Comparison of ENCODE assay signal across 1 cellular context in the genomic region with DNA sequence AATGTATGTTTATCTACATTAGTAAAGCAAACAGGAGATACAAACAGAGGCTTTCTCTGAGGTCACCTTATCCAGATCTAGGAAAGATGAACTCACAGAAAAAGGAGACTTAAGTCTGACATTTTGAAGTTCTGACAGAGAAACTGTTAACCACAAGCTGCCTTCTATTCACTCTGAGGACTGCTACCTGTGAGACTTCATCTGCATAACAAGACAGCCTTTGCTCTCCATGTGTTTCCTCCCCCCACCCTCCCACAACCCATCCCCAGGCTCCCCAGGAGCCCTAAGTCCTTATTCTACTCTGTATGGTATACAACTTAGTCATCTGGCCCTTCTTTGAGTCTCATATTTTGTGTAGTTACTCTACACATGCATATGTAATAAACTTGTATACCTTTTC.
TF ChIP-seq lines count a peak whose summit lies in the region.

No MANE protein-coding gene starts in this region.

TF ChIP-seq in H1, 55 proteins besides CTCF, POLR2A, EP300 and RAD21:
- no peak for TF ChIP-seq SIRT6 (IDR thresholded peaks at IDR 0.05; ENCODE audit: low read length)
- TF ChIP-seq HDAC6 (IDR thresholded peaks at IDR 0.05; ENCODE audit: low read depth, low read length), result no peak
- TF ChIP-seq, protein P1, sequence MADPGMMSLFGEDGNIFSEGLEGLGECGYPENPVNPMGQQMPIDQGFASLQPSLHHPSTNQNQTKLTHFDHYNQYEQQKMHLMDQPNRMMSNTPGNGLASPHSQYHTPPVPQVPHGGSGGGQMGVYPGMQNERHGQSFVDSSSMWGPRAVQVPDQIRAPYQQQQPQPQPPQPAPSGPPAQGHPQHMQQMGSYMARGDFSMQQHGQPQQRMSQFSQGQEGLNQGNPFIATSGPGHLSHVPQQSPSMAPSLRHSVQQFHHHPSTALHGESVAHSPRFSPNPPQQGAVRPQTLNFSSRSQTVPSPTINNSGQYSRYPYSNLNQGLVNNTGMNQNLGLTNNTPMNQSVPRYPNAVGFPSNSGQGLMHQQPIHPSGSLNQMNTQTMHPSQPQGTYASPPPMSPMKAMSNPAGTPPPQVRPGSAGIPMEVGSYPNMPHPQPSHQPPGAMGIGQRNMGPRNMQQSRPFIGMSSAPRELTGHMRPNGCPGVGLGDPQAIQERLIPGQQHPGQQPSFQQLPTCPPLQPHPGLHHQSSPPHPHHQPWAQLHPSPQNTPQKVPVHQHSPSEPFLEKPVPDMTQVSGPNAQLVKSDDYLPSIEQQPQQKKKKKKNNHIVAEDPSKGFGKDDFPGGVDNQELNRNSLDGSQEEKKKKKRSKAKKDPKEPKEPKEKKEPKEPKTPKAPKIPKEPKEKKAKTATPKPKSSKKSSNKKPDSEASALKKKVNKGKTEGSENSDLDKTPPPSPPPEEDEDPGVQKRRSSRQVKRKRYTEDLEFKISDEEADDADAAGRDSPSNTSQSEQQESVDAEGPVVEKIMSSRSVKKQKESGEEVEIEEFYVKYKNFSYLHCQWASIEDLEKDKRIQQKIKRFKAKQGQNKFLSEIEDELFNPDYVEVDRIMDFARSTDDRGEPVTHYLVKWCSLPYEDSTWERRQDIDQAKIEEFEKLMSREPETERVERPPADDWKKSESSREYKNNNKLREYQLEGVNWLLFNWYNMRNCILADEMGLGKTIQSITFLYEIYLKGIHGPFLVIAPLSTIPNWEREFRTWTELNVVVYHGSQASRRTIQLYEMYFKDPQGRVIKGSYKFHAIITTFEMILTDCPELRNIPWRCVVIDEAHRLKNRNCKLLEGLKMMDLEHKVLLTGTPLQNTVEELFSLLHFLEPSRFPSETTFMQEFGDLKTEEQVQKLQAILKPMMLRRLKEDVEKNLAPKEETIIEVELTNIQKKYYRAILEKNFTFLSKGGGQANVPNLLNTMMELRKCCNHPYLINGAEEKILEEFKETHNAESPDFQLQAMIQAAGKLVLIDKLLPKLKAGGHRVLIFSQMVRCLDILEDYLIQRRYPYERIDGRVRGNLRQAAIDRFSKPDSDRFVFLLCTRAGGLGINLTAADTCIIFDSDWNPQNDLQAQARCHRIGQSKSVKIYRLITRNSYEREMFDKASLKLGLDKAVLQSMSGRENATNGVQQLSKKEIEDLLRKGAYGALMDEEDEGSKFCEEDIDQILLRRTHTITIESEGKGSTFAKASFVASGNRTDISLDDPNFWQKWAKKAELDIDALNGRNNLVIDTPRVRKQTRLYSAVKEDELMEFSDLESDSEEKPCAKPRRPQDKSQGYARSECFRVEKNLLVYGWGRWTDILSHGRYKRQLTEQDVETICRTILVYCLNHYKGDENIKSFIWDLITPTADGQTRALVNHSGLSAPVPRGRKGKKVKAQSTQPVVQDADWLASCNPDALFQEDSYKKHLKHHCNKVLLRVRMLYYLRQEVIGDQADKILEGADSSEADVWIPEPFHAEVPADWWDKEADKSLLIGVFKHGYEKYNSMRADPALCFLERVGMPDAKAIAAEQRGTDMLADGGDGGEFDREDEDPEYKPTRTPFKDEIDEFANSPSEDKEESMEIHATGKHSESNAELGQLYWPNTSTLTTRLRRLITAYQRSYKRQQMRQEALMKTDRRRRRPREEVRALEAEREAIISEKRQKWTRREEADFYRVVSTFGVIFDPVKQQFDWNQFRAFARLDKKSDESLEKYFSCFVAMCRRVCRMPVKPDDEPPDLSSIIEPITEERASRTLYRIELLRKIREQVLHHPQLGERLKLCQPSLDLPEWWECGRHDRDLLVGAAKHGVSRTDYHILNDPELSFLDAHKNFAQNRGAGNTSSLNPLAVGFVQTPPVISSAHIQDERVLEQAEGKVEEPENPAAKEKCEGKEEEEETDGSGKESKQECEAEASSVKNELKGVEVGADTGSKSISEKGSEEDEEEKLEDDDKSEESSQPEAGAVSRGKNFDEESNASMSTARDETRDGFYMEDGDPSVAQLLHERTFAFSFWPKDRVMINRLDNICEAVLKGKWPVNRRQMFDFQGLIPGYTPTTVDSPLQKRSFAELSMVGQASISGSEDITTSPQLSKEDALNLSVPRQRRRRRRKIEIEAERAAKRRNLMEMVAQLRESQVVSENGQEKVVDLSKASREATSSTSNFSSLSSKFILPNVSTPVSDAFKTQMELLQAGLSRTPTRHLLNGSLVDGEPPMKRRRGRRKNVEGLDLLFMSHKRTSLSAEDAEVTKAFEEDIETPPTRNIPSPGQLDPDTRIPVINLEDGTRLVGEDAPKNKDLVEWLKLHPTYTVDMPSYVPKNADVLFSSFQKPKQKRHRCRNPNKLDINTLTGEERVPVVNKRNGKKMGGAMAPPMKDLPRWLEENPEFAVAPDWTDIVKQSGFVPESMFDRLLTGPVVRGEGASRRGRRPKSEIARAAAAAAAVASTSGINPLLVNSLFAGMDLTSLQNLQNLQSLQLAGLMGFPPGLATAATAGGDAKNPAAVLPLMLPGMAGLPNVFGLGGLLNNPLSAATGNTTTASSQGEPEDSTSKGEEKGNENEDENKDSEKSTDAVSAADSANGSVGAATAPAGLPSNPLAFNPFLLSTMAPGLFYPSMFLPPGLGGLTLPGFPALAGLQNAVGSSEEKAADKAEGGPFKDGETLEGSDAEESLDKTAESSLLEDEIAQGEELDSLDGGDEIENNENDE (IDR thresholded peaks at IDR 0.05; ENCODE audit: insufficient replicate concordance, low read length), result peak; percentile 24
- no peak for TF ChIP-seq SIN3A (conservative IDR thresholded peaks at IDR 0.05 in 1 of 2, IDR thresholded peaks at IDR 0.05 in 1 of 2; ENCODE audit: low read depth in 1 of 2, low read length in 2 of 2)
- TF ChIP-seq EGR1 (IDR thresholded peaks at IDR 0.05; ENCODE audit: borderline replicate concordance, low read depth, low read length), result no peak
- TF ChIP-seq CHD1 (IDR thresholded peaks at IDR 0.05; ENCODE audit: low read depth, low read length), result no peak
- TF ChIP-seq EZH2 (IDR thresholded peaks at IDR 0.05; ENCODE audit: low read depth, low read length, severe bottlenecking), result no peak
- TF ChIP-seq RNF2 (IDR thresholded peaks at IDR 0.05; ENCODE audit: borderline replicate concordance, low read depth, low read length, missing control alignments, poor library complexity, severe bottlenecking), result no peak
- TF ChIP-seq NANOG (IDR thresholded peaks at IDR 0.05; ENCODE audit: insufficient read depth, low read depth, low read length, poor library complexity, severe bottlenecking), result peak; percentile 92
- TF ChIP-seq TCF12 (IDR thresholded peaks at IDR 0.05; ENCODE audit: low read depth, low read length), result 0 out of 2 replicates have a peak, but pooled peaks have one; percentile 27
- TF ChIP-seq, protein P2, sequence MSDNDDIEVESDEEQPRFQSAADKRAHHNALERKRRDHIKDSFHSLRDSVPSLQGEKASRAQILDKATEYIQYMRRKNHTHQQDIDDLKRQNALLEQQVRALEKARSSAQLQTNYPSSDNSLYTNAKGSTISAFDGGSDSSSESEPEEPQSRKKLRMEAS (IDR thresholded peaks at IDR 0.05), result 0 out of 2 replicates have a peak, but pooled peaks have one; percentile 34
- TF ChIP-seq, protein P3, sequence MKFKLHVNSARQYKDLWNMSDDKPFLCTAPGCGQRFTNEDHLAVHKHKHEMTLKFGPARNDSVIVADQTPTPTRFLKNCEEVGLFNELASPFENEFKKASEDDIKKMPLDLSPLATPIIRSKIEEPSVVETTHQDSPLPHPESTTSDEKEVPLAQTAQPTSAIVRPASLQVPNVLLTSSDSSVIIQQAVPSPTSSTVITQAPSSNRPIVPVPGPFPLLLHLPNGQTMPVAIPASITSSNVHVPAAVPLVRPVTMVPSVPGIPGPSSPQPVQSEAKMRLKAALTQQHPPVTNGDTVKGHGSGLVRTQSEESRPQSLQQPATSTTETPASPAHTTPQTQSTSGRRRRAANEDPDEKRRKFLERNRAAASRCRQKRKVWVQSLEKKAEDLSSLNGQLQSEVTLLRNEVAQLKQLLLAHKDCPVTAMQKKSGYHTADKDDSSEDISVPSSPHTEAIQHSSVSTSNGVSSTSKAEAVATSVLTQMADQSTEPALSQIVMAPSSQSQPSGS (IDR thresholded peaks at IDR 0.05; ENCODE audit: low read length), result no peak
- TF ChIP-seq SP1 (IDR thresholded peaks at IDR 0.05; ENCODE audit: low read depth, low read length), result 0 out of 2 replicates have a peak, but pooled peaks have one; percentile 32
- TF ChIP-seq JUND (IDR thresholded peaks at IDR 0.05; ENCODE audit: low read length), result no peak
- TF ChIP-seq SUZ12 (IDR thresholded peaks at IDR 0.05; ENCODE audit: low read length), result no peak
- peak; percentile 55; the same call in 1 of the 2 replicates for TF ChIP-seq YY1 (IDR thresholded peaks at IDR 0.05; ENCODE audit: low read depth, low read length)
- TF ChIP-seq BCL11A (IDR thresholded peaks at IDR 0.05; ENCODE audit: low read depth in 2 of 2, low read length in 2 of 2), result no peak
- no peak for TF ChIP-seq RBBP5 (IDR thresholded peaks at IDR 0.05; ENCODE audit: borderline replicate concordance, low read depth, low read length)
- no peak for TF ChIP-seq RXRA (IDR thresholded peaks at IDR 0.05; ENCODE audit: insufficient read depth, low read depth, low read length)
- no peak for TF ChIP-seq SRF (IDR thresholded peaks at IDR 0.05; ENCODE audit: low read depth, low read length)
- no peak for TF ChIP-seq BACH1 (IDR thresholded peaks at IDR 0.05; ENCODE audit: low read length)
